In genomic region chr3:178189854-178190253, GRCh38 we compare ENCODE assay signal across 22 cellular contexts.
"Had no signal": no experiment of that assay in that cellular context is flagged by ENCODE, and none has a peak within 500 bp of the region (broad histone marks: within the 10 kb centered on the region; RNA-seq: fewer than 3 reads in every experiment).

No MANE protein-coding gene starts in this region.

- H3K9me3 Mint-ChIP-seq: activated CD4-positive, alpha-beta T cell treated with anti-CD3 and anti-CD28 coated beads, Interleukin-2, amount 10 ng/mL, durations not matched to agents 7 days and 5 days; activated naive CD8-positive, alpha-beta T cell treated with anti-CD3 and anti-CD28 coated beads, Interleukin-2, amount 50 U/mL, for 24 hours; activated T-cell treated with anti-CD3 and anti-CD28 coated beads, Interleukin-2, amount 50 U/mL, for 24 hours had no signal

- H3K4me1 ChIP-seq: pancreas, spleen, upper lobe of left lung had no signal

- H3K36me3 ChIP-seq: brain microvascular endothelial cell, left ventricle myocardium inferior, pancreas, spleen, thoracic aorta, upper lobe of left lung had no signal

- H3K4me1 Mint-ChIP-seq: activated CD4-positive, alpha-beta T cell treated with anti-CD3 and anti-CD28 coated beads, Interleukin-2, amount 10 ng/mL, durations not matched to agents 7 days and 5 days; central memory CD8-positive, alpha-beta T cell; naive B cell; stimulated activated naive B cell treated with anti-CD40 and anti-IgM and Interleukin-4, amounts not matched to agents 10 μg/mL and 1 μg/mL and 100 μg/mL, for 72 hours had no signal

- H3K27ac ChIP-seq: brain microvascular endothelial cell, coronary artery, left ventricle myocardium inferior, pancreas, spleen, thoracic aorta, upper lobe of left lung had no signal

- H3K27me3 Mint-ChIP-seq: activated CD4-positive, alpha-beta T cell treated with anti-CD3 and anti-CD28 coated beads, Interleukin-2, amount 10 ng/mL, durations not matched to agents 7 days and 5 days; activated T-cell treated with anti-CD3 and anti-CD28 coated beads, Interleukin-2, amount 50 U/mL, for 24 hours; stimulated activated naive B cell treated with anti-CD40 and anti-IgM and Interleukin-4, amounts not matched to agents 10 μg/mL and 1 μg/mL and 100 μg/mL, for 72 hours had no signal

- H3K36me3 Mint-ChIP-seq: naive B cell; stimulated activated naive B cell treated with anti-CD40 and anti-IgM and Interleukin-4, amounts not matched to agents 10 μg/mL and 1 μg/mL and 100 μg/mL, for 72 hours had no signal

- H3K4me3 Mint-ChIP-seq: activated CD4-positive, alpha-beta T cell treated with anti-CD3 and anti-CD28 coated beads, Interleukin-2, amount 10 ng/mL, durations not matched to agents 7 days and 5 days; activated CD8-positive, alpha-beta T cell treated with anti-CD3 and anti-CD28 coated beads, Interleukin-2, amount 10 ng/mL, durations not matched to agents 7 days and 5 days; activated naive CD4-positive, alpha-beta T cell treated with anti-CD3 and anti-CD28 coated beads for 36 hours; activated naive CD8-positive, alpha-beta T cell treated with anti-CD3 and anti-CD28 coated beads, Interleukin-2, amount 50 U/mL, for 24 hours; activated T-cell treated with anti-CD3 and anti-CD28 coated beads, Interleukin-2, amount 50 U/mL, for 24 hours; central memory CD8-positive, alpha-beta T cell; naive B cell; stimulated activated naive B cell treated with anti-CD40 and anti-IgM and Interleukin-4, amounts not matched to agents 10 μg/mL and 1 μg/mL and 100 μg/mL, for 72 hours had no signal

- H3K4me3 ChIP-seq: coronary artery, left ventricle myocardium inferior, pancreas, spleen, thoracic aorta, upper lobe of left lung had no signal

- DNase-seq: activated CD4-positive, alpha-beta T cell treated with anti-CD3 and anti-CD28 coated beads, Interleukin-2, amount 10 ng/mL, durations not matched to agents 7 days and 5 days; activated CD8-positive, alpha-beta T cell treated with anti-CD3 and anti-CD28 coated beads, Interleukin-2, amount 10 ng/mL, durations not matched to agents 7 days and 5 days; activated naive CD4-positive, alpha-beta T cell treated with anti-CD3 and anti-CD28 coated beads for 36 hours; activated naive CD8-positive, alpha-beta T cell treated with anti-CD3 and anti-CD28 coated beads, Interleukin-2, amount 50 U/mL, for 24 hours; activated T-cell treated with anti-CD3 and anti-CD28 coated beads, Interleukin-2, amount 50 U/mL, for 24 hours; anterior cingulate cortex; brain microvascular endothelial cell; erythroblast; foreskin melanocyte; glutamatergic neuron; hippocampal formation; left ventricle myocardium inferior; mammary epithelial cell; naive B cell; pancreas; spleen; stimulated activated naive B cell treated with anti-CD40 and anti-IgM and Interleukin-4, amounts not matched to agents 10 μg/mL and 1 μg/mL and 100 μg/mL, for 72 hours; SW 1271; upper lobe of left lung had no signal

- H3K27ac Mint-ChIP-seq: activated CD4-positive, alpha-beta T cell treated with anti-CD3 and anti-CD28 coated beads, Interleukin-2, amount 10 ng/mL, durations not matched to agents 7 days and 5 days; activated CD8-positive, alpha-beta T cell treated with anti-CD3 and anti-CD28 coated beads, Interleukin-2, amount 10 ng/mL, durations not matched to agents 7 days and 5 days; activated naive CD4-positive, alpha-beta T cell treated with anti-CD3 and anti-CD28 coated beads for 36 hours; activated naive CD8-positive, alpha-beta T cell treated with anti-CD3 and anti-CD28 coated beads, Interleukin-2, amount 50 U/mL, for 24 hours; activated T-cell treated with anti-CD3 and anti-CD28 coated beads, Interleukin-2, amount 50 U/mL, for 24 hours; naive B cell; stimulated activated naive B cell treated with anti-CD40 and anti-IgM and Interleukin-4, amounts not matched to agents 10 μg/mL and 1 μg/mL and 100 μg/mL, for 72 hours had no signal

- H3K27me3 ChIP-seq: brain microvascular endothelial cell, pancreas, spleen, upper lobe of left lung had no signal

- H3K9me3 ChIP-seq: pancreas, spleen, thoracic aorta, upper lobe of left lung had no signal
